Comparison of ENCODE assay signal across 31 cellular contexts in the genomic region with DNA sequence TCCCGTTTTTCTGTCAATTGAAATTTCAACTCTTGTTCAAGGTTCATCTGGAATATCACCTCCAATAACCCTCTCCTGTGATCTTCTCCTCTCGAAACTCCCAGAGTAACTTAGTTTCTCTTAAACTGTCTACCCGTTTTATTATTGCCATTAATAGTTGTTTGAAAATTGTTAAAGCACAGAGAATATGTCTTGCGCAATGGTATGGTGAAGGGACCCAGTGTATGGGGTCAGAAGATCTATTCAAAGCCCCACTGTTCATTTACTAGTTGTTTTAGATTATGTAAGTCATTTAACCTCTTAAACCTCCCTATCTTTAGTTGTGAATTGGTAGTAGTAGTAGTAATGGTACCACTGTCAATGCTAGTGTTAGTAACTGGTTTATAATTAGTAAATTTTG.
"Had no signal": no experiment of that assay in that cellular context is flagged by ENCODE, and none has a peak within 500 bp of the region (broad histone marks: within the 10 kb centered on the region; RNA-seq: fewer than 3 reads in every experiment).

No MANE protein-coding gene starts in this region.

- H3K36me3 ChIP-seq: neural progenitor cell, ovary, spleen, suprapubic skin, tibial artery, transverse colon, upper lobe of right lung, uterus had no signal

- DNase-seq: natural killer cell; occipital lobe; ovary; posterior cingulate gyrus; psoas muscle; right cardiac atrium; spleen; stimulated activated CD4-positive, alpha-beta T cell treated with anti-CD3 and anti-CD28 coated beads, Interleukin-12 subunit alpha, Interleukin-12 subunit beta, amount 100 ng/mL, for 4 hours; stimulated activated CD4-positive, alpha-beta T cell treated with anti-CD3 and anti-CD28 coated beads, Interleukin-1b, Interleukin-23, amount 100 ng/mL, for 48 hours; stimulated activated CD4-positive, alpha-beta T cell treated with anti-CD3 and anti-CD28 coated beads, Interleukin-4, amount 100 ng/mL, for 1 hour; stimulated activated CD4-positive, alpha-beta T cell treated with anti-CD3 and anti-CD28 coated beads, Interleukin-4, amount 100 ng/mL, for 4 hours; stimulated activated CD8-positive, alpha-beta memory T cell treated with anti-CD3 and anti-CD28 coated beads, Interleukin-4, amount 100 ng/mL, for 48 hours; stimulated activated naive CD4-positive, alpha-beta T cell; stimulated activated naive CD8-positive, alpha-beta T cell treated with anti-CD3 and anti-CD28 coated beads, Interleukin-15, amount 100 ng/mL, for 72 hours; stimulated activated naive CD8-positive, alpha-beta T cell treated with anti-CD3 and anti-CD28 coated beads, Interleukin-15, Interleukin-2, amounts not matched to agents 100 U/mL and 50 U/mL, for 24 hours; substantia nigra; testis; tibial artery; transverse colon; upper lobe of right lung; uterus had no signal

- H3K27ac Mint-ChIP-seq: natural killer cell; nephron; neural progenitor cell; progenitor cell of endocrine pancreas; stimulated activated memory B cell treated with anti-CD40 and anti-IgM and Interleukin-4, amounts not matched to agents 10 μg/mL and 1 μg/mL and 100 μg/mL, for 72 hours; stimulated activated naive CD8-positive, alpha-beta T cell treated with anti-CD3 and anti-CD28 coated beads, Interleukin-15, amount 100 ng/mL, for 72 hours; type B pancreatic cell had no signal

- H3K4me1 Mint-ChIP-seq: nephron; stimulated activated memory B cell treated with anti-CD40 and anti-IgM and Interleukin-4, amounts not matched to agents 10 μg/mL and 1 μg/mL and 100 μg/mL, for 72 hours had no signal

- H3K27me3 ChIP-seq: neural progenitor cell, ovary, spleen, testis, transverse colon, upper lobe of right lung, uterus had no signal

- H3K4me2 ChIP-seq: neural progenitor cell, smooth muscle cell had no signal

- ATAC-seq: natural killer cell; psoas muscle; right cardiac atrium; sciatic nerve; stimulated activated memory B cell treated with anti-CD40 and anti-IgM and Interleukin-4, amounts not matched to agents 10 μg/mL and 1 μg/mL and 100 μg/mL, for 72 hours; stimulated activated naive CD8-positive, alpha-beta T cell treated with anti-CD3 and anti-CD28 coated beads, Interleukin-15, amount 100 ng/mL, for 72 hours; stimulated activated naive CD8-positive, alpha-beta T cell treated with anti-CD3 and anti-CD28 coated beads, Interleukin-15, Interleukin-2, amounts not matched to agents 100 U/mL and 50 U/mL, for 24 hours; upper lobe of right lung had no signal

- H3K9me3 ChIP-seq: ovary, psoas muscle, spleen, suprapubic skin, testis, tibial artery, transverse colon, upper lobe of right lung, uterus had no signal

- H3K9ac ChIP-seq: neural progenitor cell, parathyroid adenoma had no signal

- H3K79me2 ChIP-seq: parathyroid adenoma had no signal

- H3K9me3 Mint-ChIP-seq: natural killer cell; stimulated activated memory B cell treated with anti-CD40 and anti-IgM and Interleukin-4, amounts not matched to agents 10 μg/mL and 1 μg/mL and 100 μg/mL, for 72 hours; type B pancreatic cell had no signal

- H3K4me1 ChIP-seq: parathyroid adenoma, testis, tibial artery, uterus had no signal

- H3K27ac ChIP-seq: neural progenitor cell, ovary, parathyroid adenoma, psoas muscle, skin epidermis, spleen, suprapubic skin, testis, tibial artery, transverse colon, upper lobe of right lung, uterus had no signal

- H3K36me3 Mint-ChIP-seq: natural killer cell; neural progenitor cell; stimulated activated memory B cell treated with anti-CD40 and anti-IgM and Interleukin-4, amounts not matched to agents 10 μg/mL and 1 μg/mL and 100 μg/mL, for 72 hours; type B pancreatic cell had no signal

- H3K4me3 Mint-ChIP-seq: natural killer cell; nephron; neural progenitor cell; stimulated activated memory B cell treated with anti-CD40 and anti-IgM and Interleukin-4, amounts not matched to agents 10 μg/mL and 1 μg/mL and 100 μg/mL, for 72 hours; stimulated activated naive CD8-positive, alpha-beta T cell treated with anti-CD3 and anti-CD28 coated beads, Interleukin-15, amount 100 ng/mL, for 72 hours; type B pancreatic cell had no signal

- H3K4me3 ChIP-seq: neural progenitor cell, ovary, psoas muscle, skin epidermis, smooth muscle cell, spleen, suprapubic skin, testis, tibial artery, transverse colon, upper lobe of right lung, uterus had no signal

- H2AFZ ChIP-seq: neural progenitor cell, parathyroid adenoma had no signal

- H3K27me3 Mint-ChIP-seq: stimulated activated memory B cell treated with anti-CD40 and anti-IgM and Interleukin-4, amounts not matched to agents 10 μg/mL and 1 μg/mL and 100 μg/mL, for 72 hours; stimulated activated naive CD8-positive, alpha-beta T cell treated with anti-CD3 and anti-CD28 coated beads, Interleukin-15, amount 100 ng/mL, for 72 hours; type B pancreatic cell had no signal
